Comparison of ENCODE assay signal across 14 cellular contexts in genomic region chr22:17436981-17437410, GRCh38.
DNase-seq lines count a peak whose midpoint lies in the region; ATAC-seq, FAIRE-seq and TF ChIP-seq lines count a peak whose summit lies in the region.
"Had no signal": no experiment of that assay in that cellular context is flagged by ENCODE, and none has a peak within 500 bp of the region (broad histone marks: within the 10 kb centered on the region; RNA-seq: fewer than 3 reads in every experiment).

No MANE protein-coding gene starts in this region.

- H3K27me3 ChIP-seq in H1 (replicated peaks in 1 of 4; ENCODE audit: control insufficient read depth in 3 of 4, extremely low read depth in 1 of 4, insufficient read depth in 3 of 4, low read length in 3 of 4): no peaks in the 10 kb centered on the region
- H3K27me3 ChIP-seq: Peyer's patch had no signal

- no peak overlapping the region for H3K23ac ChIP-seq in H1 (ENCODE audit: insufficient read length)

- no peak for TF ChIP-seq RAD21 in H1 (IDR thresholded peaks at IDR 0.05 in 1 of 2, conservative IDR thresholded peaks at IDR 0.05 in 1 of 2; ENCODE audit: low read depth in 2 of 2, low read length in 2 of 2)

- TF ChIP-seq CTCF in H1 (IDR thresholded peaks at IDR 0.05; ENCODE audit: control extremely low read depth in 1 of 3, insufficient read depth in 1 of 3, low read depth in 1 of 3, low read length in 3 of 3) (no peak), lower leg skin (IDR thresholded peaks at IDR 0.05) (no peak)

- H3K4me3 ChIP-seq in H1 (ENCODE audit: extremely low read depth in 1 of 4, insufficient read depth in 2 of 4, low read depth in 3 of 4, low read length in 4 of 4) (peak overlapping the region in 1 of 4 experiments; percentile 42; a peak in 5 of 8 replicates), mesodermal cell (ENCODE audit: extremely low read depth, insufficient read depth, low read length, poor library complexity, severe bottlenecking) (peak overlapping the region; percentile 9), lower leg skin (ENCODE audit: low read depth, poor library complexity, severe bottlenecking) (no peak overlapping the region)
- H3K4me3 ChIP-seq: GM12878, Peyer's patch had no signal

- H3K56ac ChIP-seq in H1 (replicated peaks; ENCODE audit: insufficient read length, low read depth, low read length): no peak overlapping the region

- no peak; a peak in 1 of 3 replicates for TF ChIP-seq POLR2A in H1 (IDR thresholded peaks at IDR 0.05; ENCODE audit: control extremely low read depth in 1 of 2, low read depth in 2 of 2, low read length in 2 of 2)
- TF ChIP-seq POLR2A in lower leg skin (IDR thresholded peaks at IDR 0.05): no peak

- H2BK120ac ChIP-seq in H1 (replicated peaks; ENCODE audit: low read depth, low read length): no peak overlapping the region

- H2BK20ac ChIP-seq in H1 (ENCODE audit: low read length): no peak overlapping the region

- peaks cover 16 to 33% of the 10 kb centered on the region in 2 experiments for H4K20me1 ChIP-seq in H1 (replicated peaks in 1 of 2; ENCODE audit: control insufficient read depth in 1 of 2, insufficient read depth in 2 of 2, low read length in 2 of 2)

- peaks cover 2% of the 10 kb centered on the region; the same call in 1 of the 2 replicates for H3K23me2 ChIP-seq in H1 (ENCODE audit: low read depth, low read length)

- CTCF ChIA-PET in H1 (lab: Charles Lee; ENCODE audit: partially characterized antibody): interaction anchor here (1.1 to 2.5 kb wide), 3 partner anchors 9 to 68 kb away, joined by 4 to 18 read pairs (median 7); no protein-coding TSS in a partner anchor

- H3K79me1 ChIP-seq in H1 (ENCODE audit: low read depth, low read length): peaks cover 11% of the 10 kb centered on the region

- peak overlapping the region; percentile 52 for H3K18ac ChIP-seq in H1 (ENCODE audit: extremely low read depth, low read length)

- no peak overlapping the region for H4K5ac ChIP-seq in H1 (ENCODE audit: insufficient read length, low read depth, low read length)

- intact Hi-C loops in lower leg skin (cut with DNase I; ENCODE audit: low total_unique reads): no loop called here

- H3K4me2 ChIP-seq in H1 (ENCODE audit: insufficient read depth in 1 of 2, low read depth in 2 of 2, low read length in 2 of 2): peak overlapping the region; percentile 64 to 77

- ATAC-seq in GM21526 (IDR thresholded peaks at IDR 0.05; ENCODE audit: low FRiP score, unreplicated experiment): no peak

- H4K91ac ChIP-seq in H1 (replicated peaks; ENCODE audit: insufficient read length, low read length): no peak overlapping the region

- POLR2A ChIA-PET in H1 (lab: Charles Lee; ENCODE audit: partially characterized antibody): interaction anchor here (0.9 to 1.8 kb wide), 5 partner anchors 15 to 68 kb away, joined by 3 to 6 read pairs (median 3); partner anchors contain the start of gene CECR2

- H3K4ac ChIP-seq in H1 (replicated peaks; ENCODE audit: insufficient read length, low read depth, low read length): no peak overlapping the region

- H3K9me3 ChIP-seq in H1 (ENCODE audit: insufficient read depth in 2 of 2, low read depth in 1 of 2, low read length in 1 of 2): no peaks in the 10 kb centered on the region
- no peaks in the 10 kb centered on the region for H3K9me3 ChIP-seq in mesodermal cell (ENCODE audit: control insufficient read depth, low read length)
- H3K9me3 ChIP-seq: Peyer's patch had no signal

- peak; percentile 39 for FAIRE-seq in H1 (lab: Jason Lieb, UNC)
- FAIRE-seq: D721Med had no signal

- H3K9ac ChIP-seq in H1 (replicated peaks in 1 of 4; ENCODE audit: extremely low read depth in 1 of 4, low read depth in 3 of 4, low read length in 3 of 4): no peak overlapping the region; a peak in 1 of 7 replicates

- no peak overlapping the region for H4K8ac ChIP-seq in H1 (ENCODE audit: extremely low read depth, insufficient read depth, low read length)

- DNase-seq in NCI-H2227 treated with DMSO at 0.1 percent for 48 hours (lab: John Stamatoyannopoulos, UW): peak; percentile 61
- DNase-seq in H1 (ENCODE audit: low read depth in 1 of 2, low spot score in 2 of 2): no peak
- no peak for DNase-seq in lower leg skin (ENCODE audit: low spot score in 2 of 2)
- DNase-seq in stimulated activated naive CD4-positive, alpha-beta T cell (lab: John Stamatoyannopoulos, UW): no peak
- DNase-seq: activated CD8-positive, alpha-beta memory T cell treated with anti-CD3 and anti-CD28 coated beads, Interleukin-2, amount 50 U/mL, for 48 hours; naive B cell; Peyer's patch; stimulated activated CD4-positive, alpha-beta T cell treated with anti-CD3 and anti-CD28 coated beads, Interleukin-1b, Interleukin-23, amount 100 ng/mL, for 48 hours; stimulated activated naive B cell treated with anti-CD40 and anti-IgM and Interleukin-4, amounts not matched to agents 10 μg/mL and 1 μg/mL and 100 μg/mL, for 72 hours had no signal

- 10% methylated on average over 8 of the region's 8 CpGs; no CpG with 5 or more reads in 1 of the 2 experiments for WGBS in H1 (ENCODE audit: extremely low coverage in 1 of 2, insufficient coverage in 1 of 2, insufficient read length in 1 of 2, insufficient replicate concordance in 2 of 2, low coverage in 1 of 2, low lambda C conversion rate in 2 of 2, missing lambda C conversion rate in 1 of 2), 2 experiments
- 2 to 4% methylated on average over 5 to 6 of the region's 8 CpGs for WGBS in mesodermal cell (ENCODE audit: insufficient coverage in 2 of 2), 2 experiments
- 31 to 32% methylated on average over 8 of the region's 8 CpGs for WGBS in lower leg skin, 2 donors

- H2AK5ac ChIP-seq in H1 (ENCODE audit: low read depth, low read length): no peak overlapping the region

- no peak overlapping the region for H2AFZ ChIP-seq in H1 (ENCODE audit: low read length)

- TF ChIP-seq EP300 in H1 (IDR thresholded peaks at IDR 0.05; ENCODE audit: borderline replicate concordance in 1 of 2, low read depth in 2 of 2, low read length in 2 of 2): no peak

- H2BK15ac ChIP-seq in H1 (ENCODE audit: low read length): no peak overlapping the region

- no peak overlapping the region for H2BK12ac ChIP-seq in H1 (ENCODE audit: low read depth, low read length)

- H3K14ac ChIP-seq in H1 (ENCODE audit: insufficient read length): no peak overlapping the region

- H3K27ac ChIP-seq in H1 (ENCODE audit: low read depth, low read length) (no peak overlapping the region), mesodermal cell (ENCODE audit: low read depth, low read length, severe bottlenecking) (peak overlapping the region; percentile 92), temporal lobe (ENCODE audit: low read depth, low read length) (peak overlapping the region; percentile 92)
- H3K27ac ChIP-seq: Peyer's patch had no signal

- H3K4me1 ChIP-seq in H1 (replicated peaks in 1 of 4; ENCODE audit: control insufficient read depth in 3 of 4, insufficient read depth in 4 of 4, low read length in 3 of 4): peaks cover 12 to 31% (median 19%) of the 10 kb centered on the region in 4 experiments
- peaks cover 41% of the 10 kb centered on the region for H3K4me1 ChIP-seq in mesodermal cell (ENCODE audit: control insufficient read depth, insufficient read depth, low read length, poor library complexity, severe bottlenecking)
- H3K4me1 ChIP-seq: Peyer's patch had no signal

- peak overlapping the region; percentile 36; the same call in 1 of the 2 replicates for H2BK5ac ChIP-seq in H1 (ENCODE audit: low read depth, low read length)

- peaks cover 23 to 99% of the 10 kb centered on the region in 2 experiments for H3K79me2 ChIP-seq in H1 (ENCODE audit: control insufficient read depth in 1 of 2, insufficient read depth in 2 of 2, low read length in 2 of 2)

- no peaks in the 10 kb centered on the region for H3K36me3 ChIP-seq in H1 (ENCODE audit: control insufficient read depth in 2 of 4, insufficient read depth in 4 of 4, low read length in 3 of 4)
- peaks cover 4% of the 10 kb centered on the region for H3K36me3 ChIP-seq in mesodermal cell (ENCODE audit: control insufficient read depth, insufficient read depth, low read length)
- H3K36me3 ChIP-seq: Peyer's patch had no signal

TF ChIP-seq in H1, 55 proteins besides CTCF, POLR2A, EP300 and RAD21:
- TF ChIP-seq SIN3A (conservative IDR thresholded peaks at IDR 0.05 in 1 of 2, IDR thresholded peaks at IDR 0.05 in 1 of 2; ENCODE audit: low read depth in 1 of 2, low read length in 2 of 2) (0 out of 4 replicates have a peak, but pooled peaks of 1 of the 2 experiments have one; percentile 40), MAX (IDR thresholded peaks at IDR 0.05) (no peak)
